Comparison of ENCODE assay signal across 11 cellular contexts in the genomic region with DNA sequence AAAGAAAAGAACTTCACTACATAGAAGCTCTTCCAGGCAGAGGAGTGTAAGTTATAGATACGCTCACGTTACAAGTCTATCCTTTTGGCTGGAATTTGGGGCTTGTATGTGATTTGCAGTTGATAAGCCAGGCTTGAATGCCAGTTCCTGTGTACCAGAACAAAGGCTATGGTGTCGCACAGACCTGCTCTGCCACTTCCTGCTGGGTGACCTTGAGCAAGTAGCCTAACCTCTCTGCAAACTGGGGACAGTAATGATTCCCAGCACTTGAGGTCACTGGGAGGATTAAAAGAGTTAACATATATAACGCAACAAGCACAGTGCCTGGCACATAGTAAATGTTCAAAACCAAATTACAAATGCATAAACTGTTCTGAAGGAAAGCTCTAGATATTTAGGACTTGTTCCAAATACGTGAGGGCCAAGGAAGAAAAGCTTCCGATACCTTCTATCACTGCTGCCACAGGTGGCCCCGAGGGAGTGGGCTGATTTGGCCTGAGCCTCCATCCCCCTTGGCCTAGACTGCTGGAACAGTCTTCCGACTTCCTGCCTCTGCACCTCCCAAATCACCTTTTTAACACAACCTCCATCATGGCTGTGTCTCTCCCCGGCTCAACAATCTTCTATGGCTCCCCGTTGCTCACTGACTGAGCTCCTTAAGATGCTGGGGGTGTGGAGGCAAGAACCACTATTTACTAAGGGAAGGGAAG. TPM values are rescaled to one million over a fixed set of nuclear protein-coding genes. Genes with fewer than 3 reads are reported as not detected.
DNase-seq lines count a peak whose midpoint lies in the region; ATAC-seq lines count a peak whose summit lies in the region.
"Had no signal": no experiment of that assay in that cellular context is flagged by ENCODE, and none has a peak within 500 bp of the region (broad histone marks: within the 10 kb centered on the region; RNA-seq: fewer than 3 reads in every experiment).

No MANE protein-coding gene starts in this region.

- no peaks in the 10 kb centered on the region for H3K27me3 Mint-ChIP-seq in CD4-positive, CD25-positive, alpha-beta regulatory T cell
- no peaks in the 10 kb centered on the region for H3K27me3 Mint-ChIP-seq in activated naive CD8-positive, alpha-beta T cell
- H3K27me3 Mint-ChIP-seq in naive B cell, result peaks cover 0 to 11% (median 0%) of the 10 kb centered on the region in 3 donors

- no peaks in the 10 kb centered on the region for H3K27me3 ChIP-seq in CD4-positive, CD25-positive, alpha-beta regulatory T cell (ENCODE audit: control insufficient read depth, insufficient read depth, low read length)
- peaks cover 29% of the 10 kb centered on the region for H3K27me3 ChIP-seq in HUES6 (ENCODE audit: control insufficient read depth, insufficient read depth, low read length)

- H3K27ac ChIP-seq in CD4-positive, CD25-positive, alpha-beta regulatory T cell (ENCODE audit: insufficient read depth, low read length, poor library complexity, severe bottlenecking), result peak overlapping the region; percentile 74
- no peak overlapping the region; the same call in 1 of the 2 replicates for H3K27ac ChIP-seq in HUES6 (ENCODE audit: low read depth, low read length)

- peak overlapping the region; percentile 59 for H3K9ac ChIP-seq in HUES6 (ENCODE audit: low read length)

- H3K4me3 Mint-ChIP-seq in CD4-positive, CD25-positive, alpha-beta regulatory T cell, result peak overlapping the region; percentile 83 to 95 (median 86)
- peak overlapping the region; percentile 82 for H3K4me3 Mint-ChIP-seq in activated naive CD8-positive, alpha-beta T cell
- peak overlapping the region; percentile 75 to 93 (median 87) for H3K4me3 Mint-ChIP-seq in naive B cell

- peak overlapping the region; percentile 51 for H3K4me3 ChIP-seq in CD4-positive, CD25-positive, alpha-beta regulatory T cell (ENCODE audit: low read depth, low read length)
- peak overlapping the region; percentile 58; the same call in 1 of the 2 replicates for H3K4me3 ChIP-seq in HUES6 (ENCODE audit: low read depth, low read length)

- peaks cover 46% of the 10 kb centered on the region for H3K4me1 ChIP-seq in CD4-positive, CD25-positive, alpha-beta regulatory T cell (ENCODE audit: control insufficient read depth, insufficient read depth, low read length, poor library complexity, severe bottlenecking)
- H3K4me1 ChIP-seq in HUES6 (ENCODE audit: control insufficient read depth, insufficient read depth, low read length), result peaks cover 32% of the 10 kb centered on the region

- H3K9me3 Mint-ChIP-seq in CD4-positive, CD25-positive, alpha-beta regulatory T cell, result no peaks in the 10 kb centered on the region
- no peaks in the 10 kb centered on the region for H3K9me3 Mint-ChIP-seq in activated naive CD8-positive, alpha-beta T cell (ENCODE audit: low read depth)
- H3K9me3 Mint-ChIP-seq in naive B cell, result peaks cover 0 to 2% (median 0%) of the 10 kb centered on the region in 7 donors

- peaks cover 19 to 58% (median 28%) of the 10 kb centered on the region in 4 donors for H3K4me1 Mint-ChIP-seq in CD4-positive, CD25-positive, alpha-beta regulatory T cell
- H3K4me1 Mint-ChIP-seq in activated naive CD8-positive, alpha-beta T cell (ENCODE audit: low read depth), result peaks cover 45% of the 10 kb centered on the region
- H3K4me1 Mint-ChIP-seq in naive B cell, result peaks cover 39 to 63% (median 49%) of the 10 kb centered on the region in 3 donors

- peak in 1 of 3 donors; percentile 63 for DNase-seq in CD4-positive, CD25-positive, alpha-beta regulatory T cell
- no peak for DNase-seq in naive B cell
- DNase-seq in effector CD4-positive, alpha-beta T cell, result no peak
- DNase-seq: DMS 273 treated with DMSO at 0.1 percent for 48 hours, NCI-H226 had no signal

- H3K36me3 Mint-ChIP-seq in CD4-positive, CD25-positive, alpha-beta regulatory T cell, result no peaks in the 10 kb centered on the region
- no peaks in the 10 kb centered on the region for H3K36me3 Mint-ChIP-seq in activated naive CD8-positive, alpha-beta T cell
- no peaks in the 10 kb centered on the region for H3K36me3 Mint-ChIP-seq in naive B cell

- H3K36me3 ChIP-seq in CD4-positive, CD25-positive, alpha-beta regulatory T cell (ENCODE audit: control insufficient read depth, insufficient read depth, low read length), result no peaks in the 10 kb centered on the region
- H3K36me3 ChIP-seq in HUES6 (ENCODE audit: control insufficient read depth, insufficient read depth, low read length), result no peaks in the 10 kb centered on the region

- ATAC-seq in CD4-positive, CD25-positive, alpha-beta regulatory T cell (ENCODE audit: low read depth in 2 of 2), result no peak
- ATAC-seq in naive B cell (ENCODE audit: low read depth in 2 of 2), result no peak
- ATAC-seq in GM18502 (IDR thresholded peaks at IDR 0.05; ENCODE audit: poor library complexity, unreplicated experiment), result no peak
- no peak for ATAC-seq in HG03025 (IDR thresholded peaks at IDR 0.05; ENCODE audit: low FRiP score, unreplicated experiment)
- ATAC-seq in HG02973 (IDR thresholded peaks at IDR 0.05; ENCODE audit: unreplicated experiment), result no peak

- H3K27ac Mint-ChIP-seq in CD4-positive, CD25-positive, alpha-beta regulatory T cell, result peak overlapping the region; percentile 93 to 98 (median 96)
- H3K27ac Mint-ChIP-seq in activated naive CD8-positive, alpha-beta T cell, result peak overlapping the region; percentile 95
- peak overlapping the region; percentile 54 to 96 (median 88) for H3K27ac Mint-ChIP-seq in naive B cell

- H3K9me3 ChIP-seq in CD4-positive, CD25-positive, alpha-beta regulatory T cell (ENCODE audit: control insufficient read depth in 2 of 2, low read length in 2 of 2), result no peaks in the 10 kb centered on the region
- H3K9me3 ChIP-seq in HUES6 (ENCODE audit: control insufficient read depth, insufficient read depth, low read depth, low read length), result peaks cover 6% of the 10 kb centered on the region; the same call in 1 of the 2 replicates

RNA-seq across cellular contexts. Expression of a gene that starts 1.3 kb away (rescaled TPM):
- not detected for total RNA-seq in CD4-positive, CD25-positive, alpha-beta regulatory T cell
- polyA plus RNA-seq in CD4-positive, CD25-positive, alpha-beta regulatory T cell, result under 1 TPM; 0.38 to 0.52 (median 0.46) TPM
- 10 to 100 TPM in 2 of 6 donors, 1 to 10 TPM in 4; 1.7 to 21.9 (median 8.7) TPM for polyA plus RNA-seq in naive B cell (ENCODE audit: low read depth in 6 of 6)
- polyA plus RNA-seq: keratinocyte had no signal

RNA-seq across cellular contexts. Expression of a gene that starts 34.3 kb away (rescaled TPM):
- 2,712 TPM for total RNA-seq in CD4-positive, CD25-positive, alpha-beta regulatory T cell
- 1,000 to 10,000 TPM; 3,971 to 5,634 (median 4,678) TPM for polyA plus RNA-seq in CD4-positive, CD25-positive, alpha-beta regulatory T cell
- 1,000 to 10,000 TPM; 3,399 to 4,973 (median 4,743) TPM for polyA plus RNA-seq in naive B cell (ENCODE audit: low read depth in 6 of 6)
